ENCODE assay signal across 8 cellular contexts in the genomic region with DNA sequence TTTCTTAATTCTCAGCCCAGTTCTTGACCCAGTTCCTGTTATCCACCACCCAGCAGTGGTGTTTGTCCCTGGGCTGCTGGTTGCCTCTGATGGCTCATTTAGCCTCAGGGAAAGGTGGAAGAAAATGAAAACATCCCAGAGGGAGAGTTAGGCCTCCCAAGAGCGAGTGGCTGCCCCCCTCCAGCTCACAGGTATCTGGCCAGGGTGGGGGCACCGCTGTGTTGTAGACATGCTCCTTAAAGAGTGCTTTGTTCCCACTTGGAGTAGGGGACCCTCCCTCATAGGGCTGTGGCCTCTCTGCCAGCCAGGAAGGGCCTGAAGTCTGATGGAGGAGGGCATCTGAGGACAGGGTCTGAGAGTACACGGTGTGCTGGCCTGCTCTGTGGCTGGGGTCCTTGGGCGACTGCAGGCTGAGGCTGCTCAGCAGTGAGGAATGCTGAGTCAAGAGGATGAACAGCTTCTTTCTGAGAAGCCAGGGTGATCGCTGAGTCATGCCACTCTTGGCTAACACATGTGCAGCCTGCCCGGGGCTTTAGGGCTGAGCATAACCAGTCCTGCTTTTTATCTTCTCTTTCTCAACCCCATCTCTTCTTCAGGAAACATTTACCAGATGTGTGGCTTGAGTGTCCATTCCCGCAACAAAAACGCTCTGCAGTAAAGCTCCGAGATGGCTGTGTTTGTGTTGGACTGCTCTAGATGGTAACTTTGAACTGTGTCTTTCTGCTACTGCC.
DNase-seq lines count a peak whose midpoint lies in the region; ATAC-seq and TF ChIP-seq lines count a peak whose summit lies in the region.

No MANE protein-coding gene starts in this region.

- H3K4me2 ChIP-seq in skeletal muscle satellite cell (ENCODE audit: low read length): peak overlapping the region; percentile 73

- peaks cover 61% of the 10 kb centered on the region for H3K4me1 ChIP-seq in skeletal muscle satellite cell (ENCODE audit: control insufficient read depth, insufficient read depth, low read length)

- peak overlapping the region; percentile 87 for H3K9ac ChIP-seq in skeletal muscle satellite cell (ENCODE audit: low read depth, low read length)

- peaks cover 6% of the 10 kb centered on the region for H3K9me3 ChIP-seq in skeletal muscle satellite cell (replicated peaks; ENCODE audit: low read length)

- in situ Hi-C loops in astrocyte of the cerebellum (cut with HindIII; ENCODE audit: low sequenced_read_pairs): loop anchor here (5.0 kb wide), 1 partner anchor 38 kb away; no protein-coding TSS in a partner anchor

- H3K4me3 ChIP-seq in astrocyte of the cerebellum (ENCODE audit: low read depth, low read length): peak overlapping the region; percentile 1
- peak overlapping the region; percentile 55 for H3K4me3 ChIP-seq in skeletal muscle satellite cell (ENCODE audit: low read length)

- no peaks in the 10 kb centered on the region for H3K27me3 ChIP-seq in skeletal muscle satellite cell (ENCODE audit: control insufficient read depth, insufficient read depth, low read length)

- H3K36me3 ChIP-seq in skeletal muscle satellite cell (ENCODE audit: insufficient read depth, low read length): no peaks in the 10 kb centered on the region

- ATAC-seq in HG02840 (IDR thresholded peaks at IDR 0.05; ENCODE audit: low FRiP score, unreplicated experiment) (no peak), GM18868 (IDR thresholded peaks at IDR 0.05; ENCODE audit: unreplicated experiment) (no peak)

- DNase-seq in Daoy (ENCODE audit: low read depth): peak; percentile 93
- DNase-seq in NCI-H510A (lab: John Stamatoyannopoulos, UW): peak; percentile 37
- DNase-seq in astrocyte of the cerebellum (ENCODE audit: low read depth): peak; percentile 95
- peak; percentile 3 for DNase-seq in iPS DF 19.7 (ENCODE audit: low read depth, low spot score)
- DNase-seq in NCI-H2081 treated with DMSO at 0.1 percent for 48 hours (lab: John Stamatoyannopoulos, UW): no peak

- TF ChIP-seq CTCF in astrocyte of the cerebellum (IDR thresholded peaks at IDR 0.05; ENCODE audit: low read depth, low read length, missing control alignments): no peak
